9 cellular contexts compared by ENCODE assay signal in genomic region chr3:132549890-132550578, GRCh38.
DNase-seq lines count a peak whose midpoint lies in the region; ATAC-seq lines count a peak whose summit lies in the region.
"Had no signal": no experiment of that assay in that cellular context is flagged by ENCODE, and none has a peak within 500 bp of the region (broad histone marks: within the 10 kb centered on the region; RNA-seq: fewer than 3 reads in every experiment).

No MANE protein-coding gene starts in this region.

- H3K36me3 ChIP-seq in adipocyte (ENCODE audit: control insufficient read depth, insufficient read depth, low read length, severe bottlenecking) = no peaks in the 10 kb centered on the region
- H3K36me3 ChIP-seq: cardiac muscle cell had no signal

- ATAC-seq in GM18909 (IDR thresholded peaks at IDR 0.05; ENCODE audit: poor library complexity, unreplicated experiment) (peak; percentile 87), HG03139 (IDR thresholded peaks at IDR 0.05; ENCODE audit: unreplicated experiment) (peak; percentile 77)

- H3K4me3 ChIP-seq in adipocyte (ENCODE audit: low read length) = no peak overlapping the region
- H3K4me3 ChIP-seq: cardiac muscle cell had no signal

- peaks cover 30% of the 10 kb centered on the region for H3K4me1 ChIP-seq in adipocyte (ENCODE audit: control insufficient read depth, insufficient read depth, low read length)

- H3K9ac ChIP-seq in adipocyte (ENCODE audit: low read length) = no peak overlapping the region

- H3K9me3 ChIP-seq in adipocyte (ENCODE audit: control insufficient read depth, low read length) = no peaks in the 10 kb centered on the region

- H3K27me3 ChIP-seq in adipocyte (replicated peaks; ENCODE audit: control insufficient read depth, insufficient read depth, low read length) = no peaks in the 10 kb centered on the region
- H3K27me3 ChIP-seq: cardiac muscle cell had no signal

- H3K27ac ChIP-seq in substantia nigra (ENCODE audit: low read depth, low read length, poor library complexity, severe bottlenecking) = no peak overlapping the region
- H3K27ac ChIP-seq: cardiac muscle cell had no signal

- DNase-seq in AG20443 (ENCODE audit: low spot score) (peak; percentile 63), adipocyte (ENCODE audit: low read depth) (peak; percentile 63), NCI-H146 treated with DMSO at 0.1 percent for 48 hours (lab: John Stamatoyannopoulos, UW; ENCODE audit: unreplicated experiment) (no peak), substantia nigra (lab: John Stamatoyannopoulos, UW) (no peak), NCI-H2196 treated with DMSO at 0.1 percent for 48 hours (lab: John Stamatoyannopoulos, UW; ENCODE audit: unreplicated experiment) (no peak), HPDE6-E6E7 (ENCODE audit: extremely low spot score) (no peak)

Comparison
In these comparisons a context has a peak if more than half of its experiments do, and no peak if none do; other contexts are left out.
1. DNase-seq: peak in AG20443 (single experiment) and adipocyte (single experiment); none in NCI-H146 treated with DMSO at 0.1 percent for 48 hours (single experiment), substantia nigra (0 of 49), NCI-H2196 treated with DMSO at 0.1 percent for 48 hours (single experiment) and HPDE6-E6E7 (single experiment).